Comparison of ENCODE assay signal across 20 cellular contexts in the genomic region with DNA sequence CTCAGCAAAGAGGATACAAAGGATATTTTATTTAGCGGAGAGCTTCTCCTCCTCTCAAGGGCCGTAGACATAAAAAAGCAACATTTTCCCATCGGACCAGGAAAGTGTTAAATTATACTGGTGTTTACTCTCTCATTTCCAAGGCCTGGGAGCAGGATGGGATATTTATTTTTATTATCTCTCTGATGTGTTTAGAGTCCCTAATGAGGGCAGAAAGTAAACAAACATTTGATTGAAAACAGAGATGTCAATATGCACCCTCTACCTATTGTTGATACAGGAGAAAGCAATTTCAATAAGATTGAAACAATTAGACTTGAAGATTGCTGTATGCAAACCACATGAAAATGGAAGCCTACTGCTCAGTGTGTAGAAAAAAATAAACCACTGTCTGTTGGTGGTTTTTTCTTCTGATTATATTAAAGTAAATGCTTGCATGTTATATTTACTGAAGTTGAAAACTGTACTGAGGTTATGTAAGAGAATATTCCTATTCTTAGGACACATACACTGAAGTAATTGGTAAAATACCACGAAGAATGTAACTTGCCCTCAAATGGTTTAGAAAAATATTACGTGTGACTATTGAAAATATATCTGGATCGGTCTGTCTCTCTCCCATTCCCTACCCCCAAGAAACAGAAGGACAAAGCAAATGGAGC.
"Had no signal": no experiment of that assay in that cellular context is flagged by ENCODE, and none has a peak within 500 bp of the region (broad histone marks: within the 10 kb centered on the region; RNA-seq: fewer than 3 reads in every experiment).

No MANE protein-coding gene starts in this region.

- H3K27me3 Mint-ChIP-seq: naive thymus-derived CD8-positive, alpha-beta T cell had no signal

- DNase-seq: activated CD4-positive, alpha-beta memory T cell treated with anti-CD3 and anti-CD28 coated beads, Interleukin-2, amount 10 ng/mL, durations not matched to agents 7 days and 5 days; activated CD4-positive, alpha-beta T cell treated with anti-CD3 and anti-CD28 coated beads for 4 hours; activated effector memory CD4-positive, alpha-beta T cell treated with anti-CD3 and anti-CD28 coated beads, Interleukin-2, amount 50 U/mL, for 16 hours; activated T-cell treated with anti-CD3 and anti-CD28 coated beads, Interleukin-2, amount 50 U/mL, for 4 hours; amygdala; central memory CD4-positive, alpha-beta T cell; effector CD8-positive, alpha-beta T cell; esophagus squamous epithelium; foreskin fibroblast; immature natural killer cell; mesenchymal stem cell; naive thymus-derived CD8-positive, alpha-beta T cell; nucleus accumbens; posterior cingulate gyrus; stimulated activated CD4-positive, alpha-beta T cell treated with anti-CD3 and anti-CD28 coated beads, Interleukin-4, amount 100 ng/mL, for 1 hour; stimulated activated naive CD4-positive, alpha-beta T cell had no signal

- H3K27ac ChIP-seq: coronary artery, esophagus squamous epithelium, tibial nerve had no signal

- H3K4me3 ChIP-seq: coronary artery, esophagus squamous epithelium, tibial nerve had no signal

- H3K9me3 Mint-ChIP-seq: activated CD4-positive, alpha-beta memory T cell treated with anti-CD3 and anti-CD28 coated beads, Interleukin-2, amount 10 ng/mL, durations not matched to agents 7 days and 5 days; activated naive CD4-positive, alpha-beta T cell treated with anti-CD3 and anti-CD28 coated beads, Interleukin-2, amount 50 U/mL, for 72 hours; activated T-cell treated with anti-CD3 and anti-CD28 coated beads, Interleukin-2, amount 50 U/mL, for 4 hours; immature natural killer cell; naive thymus-derived CD8-positive, alpha-beta T cell had no signal

- H3K4me3 Mint-ChIP-seq: activated CD4-positive, alpha-beta memory T cell treated with anti-CD3 and anti-CD28 coated beads, Interleukin-2, amount 10 ng/mL, durations not matched to agents 7 days and 5 days; activated T-cell treated with anti-CD3 and anti-CD28 coated beads, Interleukin-2, amount 50 U/mL, for 4 hours; brain; naive thymus-derived CD8-positive, alpha-beta T cell had no signal

- H3K27ac Mint-ChIP-seq: activated CD4-positive, alpha-beta memory T cell treated with anti-CD3 and anti-CD28 coated beads, Interleukin-2, amount 10 ng/mL, durations not matched to agents 7 days and 5 days; activated naive CD4-positive, alpha-beta T cell treated with anti-CD3 and anti-CD28 coated beads, Interleukin-2, amount 50 U/mL, for 72 hours; brain had no signal

- H3K9me3 ChIP-seq: esophagus squamous epithelium, tibial nerve had no signal
